ENCODE assay signal across 30 cellular contexts in genomic region chr12:81216739-81217138, GRCh38.
"Had no signal": no experiment of that assay in that cellular context is flagged by ENCODE, and none has a peak within 500 bp of the region (broad histone marks: within the 10 kb centered on the region; RNA-seq: fewer than 3 reads in every experiment).

No MANE protein-coding gene starts in this region.

- H3K4me3 ChIP-seq: ascending aorta, cardiac muscle cell had no signal

- DNase-seq: activated CD4-positive, alpha-beta memory T cell treated with anti-CD3 and anti-CD28 coated beads, Interleukin-2, amount 10 ng/mL, durations not matched to agents 7 days and 5 days; activated CD4-positive, alpha-beta T cell treated with anti-CD3 and anti-CD28 coated beads for 1 hour; activated CD4-positive, alpha-beta T cell treated with anti-CD3 and anti-CD28 coated beads for 36 hours; activated CD4-positive, alpha-beta T cell treated with anti-CD3 and anti-CD28 coated beads for 48 hours; activated CD4-positive, alpha-beta T cell treated with anti-CD3 and anti-CD28 coated beads, Interleukin-2, amount 10 ng/mL, durations not matched to agents 7 days and 5 days; activated CD4-positive, alpha-beta T cell treated with anti-CD3 and anti-CD28 coated beads, Interleukin-2, amount 50 U/mL, for 48 hours; activated CD4-positive, CD25-positive, alpha-beta regulatory T cell; activated CD8-positive, alpha-beta memory T cell treated with anti-CD3 and anti-CD28 coated beads for 24 hours; activated CD8-positive, alpha-beta memory T cell treated with anti-CD3 and anti-CD28 coated beads, Interleukin-2, amount 10 ng/mL, durations not matched to agents 7 days and 5 days; activated CD8-positive, alpha-beta memory T cell treated with anti-CD3 and anti-CD28 coated beads, Interleukin-2, amount 50 U/mL, for 48 hours; activated CD8-positive, alpha-beta T cell treated with anti-CD3 and anti-CD28 coated beads, Interleukin-2, amount 10 ng/mL, durations not matched to agents 7 days and 5 days; activated effector memory CD4-positive, alpha-beta T cell treated with Interleukin-2 at 50 U/mL for 16 hours; activated gamma-delta T cell; activated naive CD4-positive, alpha-beta T cell treated with anti-CD3 and anti-CD28 coated beads, Interleukin-2, amount 10 ng/mL, durations not matched to agents 7 days and 5 days; activated naive CD4-positive, alpha-beta T cell treated with Interleukin-2 at 50 U/mL for 16 hours; activated naive CD8-positive, alpha-beta T cell treated with anti-CD3 and anti-CD28 coated beads, Interleukin-2, amount 10 ng/mL, durations not matched to agents 7 days and 5 days; activated naive CD8-positive, alpha-beta T cell treated with anti-CD3 and anti-CD28 coated beads, Interleukin-2, amount 50 U/mL, for 24 hours; activated T-cell treated with anti-CD3 and anti-CD28 coated beads, Interleukin-2, amount 50 U/mL, for 24 hours; activated T-cell treated with anti-CD3 and anti-CD28 coated beads, Interleukin-2, amount 50 U/mL, for 48 hours; amygdala; anterior cingulate cortex; caudate nucleus; cerebellar nuclear complex; T-helper 1 cell; T-helper 2 cell; T-helper 9 cell; WERI-Rb-1 had no signal

- H3K27ac ChIP-seq: ascending aorta, cardiac muscle cell, WERI-Rb-1 had no signal

- H3K9me3 ChIP-seq: ascending aorta had no signal

- FAIRE-seq: TTC549 had no signal

- H3K4me1 ChIP-seq: ascending aorta had no signal

- H3K36me3 ChIP-seq: ascending aorta, cardiac muscle cell, WERI-Rb-1 had no signal

- H3K27me3 ChIP-seq: ascending aorta, cardiac muscle cell had no signal
